8 cellular contexts compared by ENCODE assay signal in the genomic region with DNA sequence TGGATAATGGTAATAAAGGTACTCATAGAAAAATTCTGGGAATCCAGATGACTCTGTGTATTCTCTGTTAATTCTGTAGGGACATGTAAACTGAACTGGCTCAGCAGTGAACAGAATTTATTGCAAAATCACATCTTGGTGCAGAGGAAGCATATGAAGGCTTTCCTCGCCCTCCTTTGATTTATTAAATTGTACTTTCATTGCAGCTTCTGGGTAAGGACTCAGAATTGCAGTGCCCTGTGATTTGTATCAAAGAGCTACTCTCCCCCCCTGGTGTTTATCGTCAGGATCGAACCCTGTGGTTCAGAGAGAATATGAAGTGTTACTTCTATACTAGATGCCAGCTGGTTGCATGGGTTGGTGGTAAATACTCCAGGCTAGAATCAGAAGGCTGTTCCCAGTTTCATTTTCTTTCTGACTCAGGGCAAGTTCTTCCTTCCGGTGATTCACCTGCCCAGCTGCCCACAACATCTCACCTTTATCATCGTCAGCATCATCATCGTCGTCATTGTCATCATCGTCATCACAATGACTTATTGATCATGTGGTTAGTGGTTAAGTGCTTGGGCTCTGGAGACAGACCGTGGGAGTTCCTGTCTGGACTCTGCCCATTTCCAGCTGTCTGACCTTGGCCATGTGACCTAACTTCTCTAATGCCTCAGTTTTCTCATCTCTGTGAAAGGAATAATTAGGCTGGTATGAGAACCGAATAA.
DNase-seq lines count a peak whose midpoint lies in the region; ATAC-seq and TF ChIP-seq lines count a peak whose summit lies in the region.

No MANE protein-coding gene starts in this region.

- in situ Hi-C loops in astrocyte of the spinal cord (cut with HindIII; ENCODE audit: low sequenced_read_pairs) = no loop called here

- H3K36me3 ChIP-seq in BJ (ENCODE audit: control insufficient read depth, insufficient read depth, low read length) (no peaks in the 10 kb centered on the region), thoracic aorta (no peaks in the 10 kb centered on the region), Caco-2 (ENCODE audit: control insufficient read depth, insufficient read depth, low read length) (no peaks in the 10 kb centered on the region)

- intact Hi-C loops in Caco-2 (cut with micrococcal nuclease; ENCODE audit: unreplicated experiment) = no loop called here

- TF ChIP-seq CTCF in BJ (IDR thresholded peaks at IDR 0.05; ENCODE audit: insufficient read depth, low read depth, low read length) = no peak
- TF ChIP-seq CTCF in astrocyte of the spinal cord (IDR thresholded peaks at IDR 0.05; ENCODE audit: low read depth, low read length) = no peak
- TF ChIP-seq CTCF in thoracic aorta (IDR thresholded peaks at IDR 0.05) = no peak
- TF ChIP-seq CTCF in Caco-2 (IDR thresholded peaks at IDR 0.05; ENCODE audit: insufficient read depth in 1 of 2, low read depth in 1 of 2, low read length in 1 of 2, severe bottlenecking in 1 of 2, unreplicated experiment in 1 of 2) = no peak

- H3K27me3 ChIP-seq in BJ (ENCODE audit: control insufficient read depth, insufficient read depth, low read length) = no peaks in the 10 kb centered on the region
- H3K27me3 ChIP-seq in thoracic aorta (replicated peaks; ENCODE audit: insufficient read depth) = no peaks in the 10 kb centered on the region
- no peaks in the 10 kb centered on the region for H3K27me3 ChIP-seq in Caco-2 (replicated peaks; ENCODE audit: control insufficient read depth, insufficient read depth, low read length)

- no peak overlapping the region for H3K4me3 Mint-ChIP-seq in Caco-2 (ENCODE audit: unreplicated experiment)

- no TSS peak for BruUV-seq in Caco-2 (replicated peaks; lab: Mats Ljungman, UMichigan)

- H3K27ac Mint-ChIP-seq in Caco-2 (ENCODE audit: unreplicated experiment) = no peak overlapping the region

- peaks cover 10% of the 10 kb centered on the region for H3K36me3 Mint-ChIP-seq in Caco-2 (ENCODE audit: insufficient read depth, unreplicated experiment)

- H3K4me3 ChIP-seq in BJ (ENCODE audit: low read depth, low read length) (no peak overlapping the region), astrocyte of the spinal cord (ENCODE audit: low read depth, low read length) (no peak overlapping the region), thoracic aorta (no peak overlapping the region), Caco-2 (ENCODE audit: low read depth, low read length) (no peak overlapping the region)

- H3K27me3 Mint-ChIP-seq in Caco-2 (ENCODE audit: insufficient read depth, unreplicated experiment) = no peaks in the 10 kb centered on the region

- peaks cover 15 to 20% of the 10 kb centered on the region in 2 donors for H3K4me1 ChIP-seq in thoracic aorta (ENCODE audit: control insufficient read depth in 1 of 2, low read depth in 2 of 2)
- peaks cover 28% of the 10 kb centered on the region for H3K4me1 ChIP-seq in Caco-2

- peaks cover 15% of the 10 kb centered on the region for H3K4me1 Mint-ChIP-seq in Caco-2 (ENCODE audit: low read depth, unreplicated experiment)

- ATAC-seq in GM19324 (IDR thresholded peaks at IDR 0.05; ENCODE audit: low FRiP score, unreplicated experiment) (peak; percentile 90), HG03354 (IDR thresholded peaks at IDR 0.05; ENCODE audit: poor library complexity, severe bottlenecking, unreplicated experiment) (peak; percentile 89), thoracic aorta (ENCODE audit: insufficient number of reproducible peaks, low FRiP score, low read depth) (peak; percentile 46)

- DNase-seq in BJ (ENCODE audit: low read depth) (peak; percentile 80), T-helper 2 cell (peak in 4 of 5 experiments; percentile 57 to 99 (median 80)), astrocyte of the spinal cord (ENCODE audit: low read depth, low spot score) (peak; percentile 95), myocyte (ENCODE audit: low read depth) (peak; percentile 57), thoracic aorta (ENCODE audit: low spot score) (no peak), Caco-2 (no peak)

- H3K9me3 ChIP-seq in thoracic aorta = no peaks in the 10 kb centered on the region
- no peaks in the 10 kb centered on the region for H3K9me3 ChIP-seq in Caco-2

- POLR2A ChIA-PET in BJ (lab: Charles Lee) (no interaction called here), Caco-2 (lab: Charles Lee) (no interaction called here)

- CTCF ChIA-PET in BJ (lab: Yijun Ruan, JAX) (interaction anchor here (0.7 to 1.0 kb wide), 3 partner anchors 12 to 296 kb away, joined by 3 to 4 read pairs (median 3); no protein-coding TSS in a partner anchor), Caco-2 (lab: Charles Lee) (no interaction called here)

- H3K27ac ChIP-seq in thoracic aorta = no peak overlapping the region

- H3K9me3 Mint-ChIP-seq in Caco-2 (ENCODE audit: unreplicated experiment) = no peaks in the 10 kb centered on the region

Comparison
In these comparisons a context has a peak if more than half of its experiments do, and no peak if none do; other contexts are left out.
1. DNase-seq: peak in BJ (single experiment), T-helper 2 cell (4 of 5), astrocyte of the spinal cord (single experiment) and myocyte (single experiment); none in thoracic aorta (single experiment) and Caco-2 (0 of 2).
2. Peak in every context shown above with its lines, with median percentiles within 50 percentile points of each other: ATAC-seq.